7 cellular contexts compared by ENCODE assay signal in genomic region chr14:77376771-77377501, GRCh38. TPM values are rescaled to one million over a fixed set of nuclear protein-coding genes. Genes with fewer than 3 reads are reported as not detected.
A peak's percentile ranks its signal among the peaks of the same experiment; 100 is the strongest.
DNase-seq lines count a peak whose midpoint lies in the region; ATAC-seq lines count a peak whose summit lies in the region.

TSS of gene SAMD15 (plus strand) at chr14:77377379. CDS start at chr14:77377419, 40 bp downstream.
TSS of gene TMED8 (minus strand) at chr14:77377094. CDS start at chr14:77377053, 41 bp downstream.

- peak; percentile 87 for DNase-seq in NCI-H1694 (lab: John Stamatoyannopoulos, UW)
- DNase-seq in T-helper 22 cell (ENCODE audit: low read depth) = peak; percentile 75
- peak; percentile 95 for DNase-seq in astrocyte of the hippocampus (ENCODE audit: low read depth, low spot score)
- peak; percentile 46 for DNase-seq in iPS DF 4.7 (ENCODE audit: extremely low read depth, low spot score)
- DNase-seq in sciatic nerve (ENCODE audit: low spot score) = peak; percentile 91

- intact Hi-C loops in sciatic nerve (cut with DNase I) = no loop called here

- ATAC-seq in GM18502 (IDR thresholded peaks at IDR 0.05; ENCODE audit: poor library complexity, unreplicated experiment) (peak; percentile 87), HG02885 (IDR thresholded peaks at IDR 0.05; ENCODE audit: poor library complexity, unreplicated experiment) (peak; percentile 87), sciatic nerve (peak; percentile 98)

RNA-seq across cellular contexts. Expression of gene SAMD15, which starts in this region (rescaled TPM):
- 0.36 TPM for total RNA-seq in sciatic nerve

RNA-seq across cellular contexts. Expression of gene TMED8, which starts in this region (rescaled TPM):
- 10.5 TPM for total RNA-seq in sciatic nerve

Comparison
In these comparisons a context has a peak if more than half of its experiments do, and no peak if none do; other contexts are left out.
1. Peak in every context shown above with its lines: DNase-seq and ATAC-seq.